ENCODE assay signal across 21 cellular contexts in the genomic region with DNA sequence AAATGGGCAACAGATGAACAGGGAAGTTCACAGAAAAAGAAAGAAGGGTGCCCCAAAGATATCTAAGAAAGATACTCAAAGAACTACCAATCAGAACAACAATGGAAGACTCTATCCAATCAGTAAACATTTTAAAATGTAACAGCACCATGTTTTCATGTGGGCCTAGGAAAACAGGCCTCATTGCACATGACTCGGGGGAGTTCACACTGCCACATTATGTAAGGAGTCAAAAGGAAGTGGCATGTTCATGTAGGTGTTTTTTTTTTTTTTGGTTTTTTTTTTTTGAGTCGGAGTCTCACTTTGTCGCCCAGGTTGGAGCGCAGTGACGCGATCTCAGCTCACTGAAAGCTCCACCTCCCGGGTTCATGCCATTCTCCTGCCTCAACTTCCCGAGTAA.
DNase-seq lines count a peak whose midpoint lies in the region; ATAC-seq and TF ChIP-seq lines count a peak whose summit lies in the region.
"Had no signal": no experiment of that assay in that cellular context is flagged by ENCODE, and none has a peak within 500 bp of the region (broad histone marks: within the 10 kb centered on the region; RNA-seq: fewer than 3 reads in every experiment).

No MANE protein-coding gene starts in this region.

- H3K9me3 Mint-ChIP-seq in CD8-positive, alpha-beta T cell = no peaks in the 10 kb centered on the region
- H3K9me3 Mint-ChIP-seq in IgD-negative memory B cell (no peaks in the 10 kb centered on the region), nephron progenitor cell (no peaks in the 10 kb centered on the region)
- peaks cover 4% of the 10 kb centered on the region for H3K9me3 Mint-ChIP-seq in activated naive CD8-positive, alpha-beta T cell treated with anti-CD3 and anti-CD28 coated beads for 36 hours

- peak overlapping the region; percentile 53 for H3K27ac Mint-ChIP-seq in CD8-positive, alpha-beta T cell
- H3K27ac Mint-ChIP-seq in IgD-negative memory B cell = peak overlapping the region; percentile 41 to 74 (median 54)
- peak overlapping the region; percentile 26 for H3K27ac Mint-ChIP-seq in activated naive CD8-positive, alpha-beta T cell treated with anti-CD3 and anti-CD28 coated beads for 36 hours
- peak overlapping the region; percentile 52 for H3K27ac Mint-ChIP-seq in nephron progenitor cell

- no peak overlapping the region for H3K4me3 ChIP-seq in CD8-positive, alpha-beta T cell (ENCODE audit: low read depth, low read length)
- H3K4me3 ChIP-seq in Karpas-422 (ENCODE audit: low read length) = no peak overlapping the region
- no peak overlapping the region for H3K4me3 ChIP-seq in ovary
- H3K4me3 ChIP-seq: K562, Peyer's patch had no signal

- H3K9me2 ChIP-seq in Karpas-422 (replicated peaks; ENCODE audit: insufficient read depth, low read length) = no peaks in the 10 kb centered on the region

- no peak overlapping the region for H3K27ac ChIP-seq in CD8-positive, alpha-beta T cell (ENCODE audit: low read depth, low read length)
- H3K27ac ChIP-seq in Karpas-422 (ENCODE audit: low read length) (no peak overlapping the region), ovary (no peak overlapping the region)
- H3K27ac ChIP-seq: Peyer's patch had no signal

- POLR2A ChIA-PET in CD8-positive, alpha-beta T cell (lab: Charles Lee) = no interaction called here
- POLR2A ChIA-PET in GM10248 (lab: Yijun Ruan, JAX) = no interaction called here

- no peak for TF ChIP-seq POLR2A in ovary (IDR thresholded peaks at IDR 0.05)

- DNase-seq in CD8-positive, alpha-beta T cell = peak in 1 of 7 experiments; percentile 25
- no peak for DNase-seq in activated naive CD8-positive, alpha-beta T cell treated with anti-CD3 and anti-CD28 coated beads for 36 hours
- DNase-seq in nephron progenitor cell = no peak
- no peak for DNase-seq in GM10248 (ENCODE audit: extremely low spot score)
- no peak for DNase-seq in Karpas-422
- no peak for DNase-seq in inferior parietal cortex (ENCODE audit: extremely low spot score)
- DNase-seq in ovary = no peak
- DNase-seq: ACHN, C1 segment of cervical spinal cord, EL, MM.1S, NCI-H1105 treated with DMSO at 0.1 percent for 48 hours, NCI-H1694, NCI-H2081 treated with DMSO at 0.1 percent for 48 hours, NCI-H2171 treated with DMSO at 0.1 percent for 48 hours, NCI-H526, Peyer's patch had no signal

- peaks cover 11% of the 10 kb centered on the region for H3K4me1 Mint-ChIP-seq in CD8-positive, alpha-beta T cell (ENCODE audit: low read depth)
- H3K4me1 Mint-ChIP-seq in IgD-negative memory B cell = peaks cover 18 to 27% (median 20%) of the 10 kb centered on the region in 3 donors
- H3K4me1 Mint-ChIP-seq in activated naive CD8-positive, alpha-beta T cell treated with anti-CD3 and anti-CD28 coated beads for 36 hours = peaks cover 14% of the 10 kb centered on the region
- peaks cover 10% of the 10 kb centered on the region for H3K4me1 Mint-ChIP-seq in nephron progenitor cell

- H3K27me3 Mint-ChIP-seq in CD8-positive, alpha-beta T cell (ENCODE audit: low read depth) = no peaks in the 10 kb centered on the region
- H3K27me3 Mint-ChIP-seq in IgD-negative memory B cell (no peaks in the 10 kb centered on the region), nephron progenitor cell (ENCODE audit: low read depth, poor library complexity) (no peaks in the 10 kb centered on the region)
- H3K27me3 Mint-ChIP-seq in activated naive CD8-positive, alpha-beta T cell treated with anti-CD3 and anti-CD28 coated beads for 36 hours = no peaks in the 10 kb centered on the region

- no peak overlapping the region for H3K9ac ChIP-seq in Karpas-422 (ENCODE audit: low read length)

- no peak for ATAC-seq in CD8-positive, alpha-beta T cell
- ATAC-seq: HCT116, K562, SK-N-SH treated with all-trans-retinoic acid at 6 μM for 48 hours had no signal

- peaks cover 61% of the 10 kb centered on the region for H3K79me2 ChIP-seq in Karpas-422 (ENCODE audit: low read length)

- H3K4me2 ChIP-seq in Karpas-422 (ENCODE audit: low read depth, low read length, poor library complexity, severe bottlenecking) = no peak overlapping the region

- WGBS in ovary, 3 donors = 96 to 98% (median 98%) methylated on average over 8 of the region's 8 CpGs

- no peak overlapping the region for H2AFZ ChIP-seq in Karpas-422 (ENCODE audit: low read length)

- no peak for TF ChIP-seq CTCF in CD8-positive, alpha-beta T cell (IDR thresholded peaks at IDR 0.05)
- TF ChIP-seq CTCF in nephron progenitor cell (IDR thresholded peaks at IDR 0.05) = no peak
- TF ChIP-seq CTCF in GM10248 (IDR thresholded peaks at IDR 0.05; ENCODE audit: control extremely low read depth, extremely low read depth, low read depth, missing control alignments) = no peak
- TF ChIP-seq CTCF in ovary (IDR thresholded peaks at IDR 0.05) = no peak

- no peak overlapping the region for H3K4me3 Mint-ChIP-seq in CD8-positive, alpha-beta T cell
- no peak overlapping the region for H3K4me3 Mint-ChIP-seq in IgD-negative memory B cell
- H3K4me3 Mint-ChIP-seq in activated naive CD8-positive, alpha-beta T cell treated with anti-CD3 and anti-CD28 coated beads for 36 hours = no peak overlapping the region
- H3K4me3 Mint-ChIP-seq in nephron progenitor cell = no peak overlapping the region

- peaks cover 3% of the 10 kb centered on the region for H3K4me1 ChIP-seq in CD8-positive, alpha-beta T cell (ENCODE audit: insufficient read depth, low read length)
- H3K4me1 ChIP-seq in Karpas-422 (ENCODE audit: low read length) = peaks cover 50% of the 10 kb centered on the region
- H3K4me1 ChIP-seq in ovary (ENCODE audit: insufficient read depth) = peaks cover 4% of the 10 kb centered on the region
- H3K4me1 ChIP-seq: Peyer's patch had no signal

- peaks cover 16% of the 10 kb centered on the region for H3K36me3 Mint-ChIP-seq in CD8-positive, alpha-beta T cell
- H3K36me3 Mint-ChIP-seq in IgD-negative memory B cell (peaks cover 5% of the 10 kb centered on the region), nephron progenitor cell (ENCODE audit: low read depth) (peaks cover 61% of the 10 kb centered on the region)
- peaks cover 14% of the 10 kb centered on the region for H3K36me3 Mint-ChIP-seq in activated naive CD8-positive, alpha-beta T cell treated with anti-CD3 and anti-CD28 coated beads for 36 hours

- intact Hi-C loops in CD8-positive, alpha-beta T cell (cut with DNase I, micrococcal nuclease) = loop anchor here in 1 of 2 experiments (10.0 kb wide), 1 partner anchor 145 kb away; no protein-coding TSS in a partner anchor
- intact Hi-C loops in ovary (cut with DNase I) = no loop called here

- H3K9me3 ChIP-seq in CD8-positive, alpha-beta T cell (ENCODE audit: low read length) = no peaks in the 10 kb centered on the region
- H3K9me3 ChIP-seq in Karpas-422 (ENCODE audit: low read length) (no peaks in the 10 kb centered on the region), ovary (no peaks in the 10 kb centered on the region)
- H3K9me3 ChIP-seq: Peyer's patch had no signal

- H3K36me3 ChIP-seq in CD8-positive, alpha-beta T cell (ENCODE audit: insufficient read depth, low read length) = no peaks in the 10 kb centered on the region
- H3K36me3 ChIP-seq in Karpas-422 (ENCODE audit: insufficient read depth, low read length) (peaks cover 49% of the 10 kb centered on the region; the same call in 1 of the 2 replicates), ovary (no peaks in the 10 kb centered on the region)

- TF ChIP-seq EP300 in ovary (IDR thresholded peaks at IDR 0.05) = no peak

- H3K27me3 ChIP-seq in CD8-positive, alpha-beta T cell (ENCODE audit: insufficient read depth, low read length) = no peaks in the 10 kb centered on the region
- H3K27me3 ChIP-seq in Karpas-422 (ENCODE audit: low read length) (no peaks in the 10 kb centered on the region), ovary (no peaks in the 10 kb centered on the region)
- H3K27me3 ChIP-seq: Peyer's patch had no signal

- CTCF ChIA-PET in CD8-positive, alpha-beta T cell (lab: Charles Lee) = no interaction called here
- CTCF ChIA-PET in GM10248 (lab: Yijun Ruan, JAX) = interaction anchor here (1.9 kb wide), 1 partner anchor 18 kb away, joined by 4 read pairs; no protein-coding TSS in a partner anchor

- H4K20me1 ChIP-seq in Karpas-422 (ENCODE audit: insufficient read depth, low read depth, low read length) = no peaks in the 10 kb centered on the region
